1 cellular context compared by ENCODE assay signal in the genomic region with DNA sequence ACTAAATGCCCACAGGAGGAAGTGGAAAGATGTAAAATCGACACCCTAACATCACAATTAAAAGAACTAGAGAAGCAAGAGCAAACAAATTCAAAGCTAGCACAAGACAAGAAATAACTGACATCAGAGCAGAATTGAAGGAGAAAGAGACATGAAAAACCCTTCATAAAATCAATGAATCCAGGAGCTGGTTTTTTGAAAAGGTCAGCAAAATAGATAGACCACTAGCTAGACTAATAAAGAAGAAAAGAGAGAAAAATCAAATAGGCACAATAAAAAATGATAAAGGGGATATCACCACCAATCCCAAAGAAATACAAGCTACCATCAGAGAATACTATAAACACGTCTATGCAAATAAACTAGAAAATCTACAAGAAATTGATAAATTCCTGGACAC. TPM values are rescaled to one million over a fixed set of nuclear protein-coding genes. Genes with fewer than 3 reads are reported as not detected.
"Had no signal": no experiment of that assay in that cellular context is flagged by ENCODE, and none has a peak within 500 bp of the region (broad histone marks: within the 10 kb centered on the region; RNA-seq: fewer than 3 reads in every experiment).

No MANE protein-coding gene starts in this region.

RNA-seq across cellular contexts. Expression of a gene that starts 24.0 kb away (rescaled TPM):
- polyA plus RNA-seq: neural cell had no signal
